ENCODE assay signal across 10 cellular contexts in genomic region chr15:29089731-29090616, GRCh38.
DNase-seq lines count a peak whose midpoint lies in the region; TF ChIP-seq lines count a peak whose summit lies in the region.
"Had no signal": no experiment of that assay in that cellular context is flagged by ENCODE, and none has a peak within 500 bp of the region (broad histone marks: within the 10 kb centered on the region; RNA-seq: fewer than 3 reads in every experiment).

No MANE protein-coding gene starts in this region.

- H4K20me1 ChIP-seq in SK-N-SH (ENCODE audit: insufficient read depth) (no peaks in the 10 kb centered on the region), smooth muscle cell (ENCODE audit: low read depth) (no peaks in the 10 kb centered on the region), Karpas-422 (ENCODE audit: insufficient read depth, low read depth, low read length) (no peaks in the 10 kb centered on the region; the same call in 1 of the 2 replicates)

- intact Hi-C loops in dorsolateral prefrontal cortex (cut with DNase I): loop anchor here (2.0 to 5.0 kb wide), 5 partner anchors 95 to 208 kb away; no protein-coding TSS in a partner anchor
- intact Hi-C loops in esophagus muscularis mucosa (cut with DNase I): no loop called here

- H3K4me2 ChIP-seq in SK-N-SH (no peak overlapping the region), smooth muscle cell (no peak overlapping the region), Karpas-422 (ENCODE audit: low read depth, low read length, poor library complexity, severe bottlenecking) (no peak overlapping the region)

- H3K9me2 ChIP-seq in SK-N-SH (no peaks in the 10 kb centered on the region), Karpas-422 (replicated peaks; ENCODE audit: insufficient read depth, low read length) (no peaks in the 10 kb centered on the region)

- WGBS in SK-N-SH (ENCODE audit: low lambda C conversion rate): 84% methylated on average over 16 of the region's 16 CpGs
- WGBS in smooth muscle cell (ENCODE audit: low lambda C conversion rate): 87% methylated on average over 16 of the region's 16 CpGs
- 75% methylated on average over 15 of the region's 16 CpGs for WGBS in esophagus muscularis mucosa

- TF ChIP-seq EP300 in SK-N-SH (IDR thresholded peaks at IDR 0.05; ENCODE audit: borderline replicate concordance in 1 of 2, low read depth in 1 of 2, low read length in 1 of 2): no peak
- TF ChIP-seq EP300 in esophagus muscularis mucosa (IDR thresholded peaks at IDR 0.05): no peak

- no peaks in the 10 kb centered on the region for H3K36me3 ChIP-seq in SK-N-SH (replicated peaks in 1 of 2; ENCODE audit: control insufficient read depth in 1 of 2, insufficient read depth in 2 of 2, low read length in 1 of 2)
- no peaks in the 10 kb centered on the region for H3K36me3 ChIP-seq in smooth muscle cell (ENCODE audit: low read depth)
- no peaks in the 10 kb centered on the region for H3K36me3 ChIP-seq in Karpas-422 (ENCODE audit: insufficient read depth, low read length)
- H3K36me3 ChIP-seq in esophagus muscularis mucosa: no peaks in the 10 kb centered on the region
- H3K36me3 ChIP-seq: left lung had no signal

- TF ChIP-seq CTCF in SK-N-SH (IDR thresholded peaks at IDR 0.05) (no peak; the same call in 1 of the 2 replicates), dorsolateral prefrontal cortex (IDR thresholded peaks at IDR 0.05 in 54 of 56, conservative IDR thresholded peaks at IDR 0.05 in 2 of 56; ENCODE audit: low read depth in 1 of 56, partially characterized antibody in 56 of 56) (peak in 53 of 56 donors; percentile 28 to 72 (median 59)), smooth muscle cell (IDR thresholded peaks at IDR 0.05; ENCODE audit: borderline replicate concordance, insufficient read depth, poor library complexity, severe bottlenecking) (peak; percentile 38), esophagus muscularis mucosa (IDR thresholded peaks at IDR 0.05) (no peak)

- H3K9me3 ChIP-seq in SK-N-SH (no peaks in the 10 kb centered on the region), smooth muscle cell (replicated peaks; ENCODE audit: low read depth) (no peaks in the 10 kb centered on the region), Karpas-422 (ENCODE audit: low read length) (no peaks in the 10 kb centered on the region), esophagus muscularis mucosa (no peaks in the 10 kb centered on the region)

- no peaks in the 10 kb centered on the region for H3K27me3 ChIP-seq in SK-N-SH (ENCODE audit: insufficient read depth)
- no peaks in the 10 kb centered on the region for H3K27me3 ChIP-seq in dorsolateral prefrontal cortex
- no peaks in the 10 kb centered on the region for H3K27me3 ChIP-seq in smooth muscle cell (ENCODE audit: low read depth)
- H3K27me3 ChIP-seq in Karpas-422 (ENCODE audit: low read length): no peaks in the 10 kb centered on the region
- H3K27me3 ChIP-seq in esophagus muscularis mucosa: no peaks in the 10 kb centered on the region
- H3K27me3 ChIP-seq: left lung had no signal

- H3F3A ChIP-seq in SK-N-SH (replicated peaks; ENCODE audit: insufficient read depth): no peaks in the 10 kb centered on the region
- no peaks in the 10 kb centered on the region for H3F3A ChIP-seq in smooth muscle cell (ENCODE audit: low read depth)

- H3K4me1 ChIP-seq in SK-N-SH (ENCODE audit: control insufficient read depth in 1 of 2, insufficient read depth in 2 of 2, low read depth in 1 of 2, low read length in 1 of 2): no peaks in the 10 kb centered on the region; a peak in 1 of 4 replicates
- H3K4me1 ChIP-seq in smooth muscle cell (ENCODE audit: low read depth): no peaks in the 10 kb centered on the region
- peaks cover 11% of the 10 kb centered on the region for H3K4me1 ChIP-seq in Karpas-422 (ENCODE audit: low read length)
- H3K4me1 ChIP-seq in esophagus muscularis mucosa: no peaks in the 10 kb centered on the region
- H3K4me1 ChIP-seq: left lung had no signal

- H3K79me2 ChIP-seq in SK-N-SH (ENCODE audit: insufficient read depth): no peaks in the 10 kb centered on the region
- H3K79me2 ChIP-seq in smooth muscle cell (ENCODE audit: low read depth): no peaks in the 10 kb centered on the region
- no peaks in the 10 kb centered on the region for H3K79me2 ChIP-seq in Karpas-422 (ENCODE audit: low read length)

- H2AFZ ChIP-seq in SK-N-SH (ENCODE audit: low read depth): no peak overlapping the region
- H2AFZ ChIP-seq in smooth muscle cell (ENCODE audit: low read depth): no peak overlapping the region
- no peak overlapping the region for H2AFZ ChIP-seq in Karpas-422 (ENCODE audit: low read length)

- no peak overlapping the region for H3K27ac ChIP-seq in SK-N-SH (ENCODE audit: low read depth in 2 of 2, low read length in 1 of 2)
- peak overlapping the region in 58 of 59 donors; percentile 24 to 92 (median 78) for H3K27ac ChIP-seq in dorsolateral prefrontal cortex
- no peak overlapping the region for H3K27ac ChIP-seq in smooth muscle cell (ENCODE audit: low read depth)
- H3K27ac ChIP-seq in Karpas-422 (ENCODE audit: low read length): no peak overlapping the region
- H3K27ac ChIP-seq in esophagus muscularis mucosa (replicated peaks in 1 of 4): no peak overlapping the region
- H3K27ac ChIP-seq: left lung had no signal

- H3K4me3 ChIP-seq in SK-N-SH (ENCODE audit: low read depth in 2 of 2, low read length in 1 of 2): peak overlapping the region in 1 of 2 experiments; percentile 17; a peak in 1 of 4 replicates
- H3K4me3 ChIP-seq in dorsolateral prefrontal cortex: peak overlapping the region in 47 of 59 donors; percentile 0 to 54 (median 29)
- H3K4me3 ChIP-seq in smooth muscle cell: no peak overlapping the region
- no peak overlapping the region for H3K4me3 ChIP-seq in Karpas-422 (ENCODE audit: low read length)
- no peak overlapping the region for H3K4me3 ChIP-seq in esophagus muscularis mucosa
- H3K4me3 ChIP-seq: left lung had no signal

- DNase-seq in NOMO-1 treated with DMSO at 0.1 percent for 48 hours (lab: John Stamatoyannopoulos, UW; ENCODE audit: unreplicated experiment) (peak; percentile 21), NOMO-1 treated with dmso at 0.1 percent for 144 hours (lab: John Stamatoyannopoulos, UW; ENCODE audit: unreplicated experiment) (no peak), SK-N-SH (no peak), dorsolateral prefrontal cortex (peak in 1 of 10 donors; percentile 48), smooth muscle cell (lab: John Stamatoyannopoulos, UW; ENCODE audit: unreplicated experiment) (no peak), Karpas-422 (no peak), esophagus muscularis mucosa (ENCODE audit: extremely low spot score) (no peak), DMS114 treated with DMSO at 0.1 percent for 48 hours (lab: John Stamatoyannopoulos, UW; ENCODE audit: unreplicated experiment) (no peak)
- DNase-seq: left lung, NCI-H187 treated with DMSO at 0.1 percent for 48 hours had no signal

- H3K9ac ChIP-seq in SK-N-SH (no peak overlapping the region), smooth muscle cell (ENCODE audit: low read depth) (no peak overlapping the region), Karpas-422 (ENCODE audit: low read length) (no peak overlapping the region)

- no peak for TF ChIP-seq POLR2A in esophagus muscularis mucosa (IDR thresholded peaks at IDR 0.05; ENCODE audit: low read depth)

- peak; percentile 55 for TF ChIP-seq RAD21 in SK-N-SH (IDR thresholded peaks at IDR 0.05; ENCODE audit: low read length)

- POLR2A ChIA-PET in SK-N-SH (lab: Yijun Ruan, JAX): interaction anchor here (0.7 kb wide), 1 partner anchor 10 kb away, joined by 3 read pairs; no protein-coding TSS in a partner anchor

- CTCF ChIA-PET in SK-N-SH (lab: Yijun Ruan, JAX): interaction anchor here (0.6 to 6.9 kb wide), 39 partner anchors 9 to 228 kb away, joined by 3 to 51 read pairs (median 5); partner anchors contain the start of gene APBA2

TF ChIP-seq in SK-N-SH, 30 proteins besides CTCF, POLR2A, EP300 and RAD21:
- TF ChIP-seq SMC3 (IDR thresholded peaks at IDR 0.05; ENCODE audit: low read depth, low read length) (peak; percentile 15; the same call in 1 of the 2 replicates), NRF1 (IDR thresholded peaks at IDR 0.05; ENCODE audit: low read depth, low read length) (no peak), RFX5 (IDR thresholded peaks at IDR 0.05; ENCODE audit: low read length) (no peak), IRF3 (IDR thresholded peaks at IDR 0.05; ENCODE audit: low read depth, low read length) (no peak), GABPA (IDR thresholded peaks at IDR 0.05; ENCODE audit: low read depth) (no peak), FOXM1 (IDR thresholded peaks at IDR 0.05; ENCODE audit: low read depth) (no peak)

Comparison
In these comparisons a context has a peak if more than half of its experiments do, and no peak if none do; other contexts are left out.
1. H3K27ac ChIP-seq: peak in dorsolateral prefrontal cortex (58 of 59); none in SK-N-SH (0 of 2), smooth muscle cell (single experiment), Karpas-422 (single experiment) and esophagus muscularis mucosa (0 of 4).
2. H3K4me3 ChIP-seq: peak in dorsolateral prefrontal cortex (47 of 59); none in smooth muscle cell (single experiment), Karpas-422 (single experiment) and esophagus muscularis mucosa (0 of 4).
3. CTCF ChIP-seq: peak in dorsolateral prefrontal cortex (53 of 56) and smooth muscle cell (single experiment); none in SK-N-SH (single experiment) and esophagus muscularis mucosa (0 of 3).